12 cellular contexts compared by ENCODE assay signal in the genomic region with DNA sequence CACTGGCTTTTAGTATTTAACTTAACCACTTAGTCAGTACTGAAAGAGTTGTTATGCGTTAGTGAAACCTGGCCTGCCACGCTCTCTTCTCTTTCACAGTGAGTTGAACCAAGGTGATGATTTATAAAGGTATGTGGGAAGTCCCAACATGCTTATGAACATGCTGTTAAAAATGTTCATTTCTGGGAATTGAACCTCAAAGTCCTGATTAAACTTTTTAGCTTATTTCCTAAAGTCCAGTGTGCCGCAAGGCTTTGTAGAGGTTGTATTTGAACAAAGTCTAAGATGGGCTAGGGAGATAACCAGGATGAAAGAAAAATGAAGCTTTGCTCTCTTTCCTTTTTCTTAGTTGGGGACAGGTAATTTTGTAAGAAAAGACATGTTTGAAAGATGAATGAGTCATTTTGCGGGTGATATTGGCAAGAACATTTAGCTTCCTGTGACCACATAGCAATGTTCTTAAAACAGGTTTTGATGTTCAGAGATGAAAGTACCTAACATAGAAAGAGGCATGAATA.
DNase-seq lines count a peak whose midpoint lies in the region; ATAC-seq, FAIRE-seq and TF ChIP-seq lines count a peak whose summit lies in the region.
"Had no signal": no experiment of that assay in that cellular context is flagged by ENCODE, and none has a peak within 500 bp of the region (broad histone marks: within the 10 kb centered on the region; RNA-seq: fewer than 3 reads in every experiment).

No MANE protein-coding gene starts in this region.

- BruUV-seq in MCF 10A (replicated peaks; lab: Mats Ljungman, UMichigan) = no TSS peak

- no peaks in the 10 kb centered on the region for H3K4me1 ChIP-seq in breast epithelium

- TF ChIP-seq CTCF in MCF 10A (IDR thresholded peaks at IDR 0.05; ENCODE audit: unreplicated experiment) (no peak), breast epithelium (IDR thresholded peaks at IDR 0.05) (no peak), GM13976 (IDR thresholded peaks at IDR 0.05; ENCODE audit: borderline replicate concordance, control extremely low read depth, extremely low read depth, insufficient read depth, missing control alignments) (no peak)

- TF ChIP-seq POLR2A in breast epithelium (IDR thresholded peaks at IDR 0.05) = no peak

- CTCF ChIA-PET in MCF 10A (lab: Yijun Ruan, JAX) = interaction anchor here (0.6 to 1.0 kb wide), 3 partner anchors 137 to 712 kb away, joined by 3 read pairs; no protein-coding TSS in a partner anchor

- in situ Hi-C loops in GM13976 (cut with MboI; ENCODE audit: low sequenced_read_pairs, unreplicated experiment) = no loop called here

- no peaks in the 10 kb centered on the region for H3K36me3 ChIP-seq in breast epithelium

- H3K27me3 ChIP-seq in breast epithelium = no peaks in the 10 kb centered on the region

- peaks cover 15% of the 10 kb centered on the region for H3K4me1 Mint-ChIP-seq in MCF 10A (ENCODE audit: insufficient read depth, unreplicated experiment)
- no peaks in the 10 kb centered on the region for H3K4me1 Mint-ChIP-seq in T-helper 17 cell

- H3K9me3 Mint-ChIP-seq in MCF 10A (ENCODE audit: unreplicated experiment) = no peaks in the 10 kb centered on the region
- H3K9me3 Mint-ChIP-seq: naive thymus-derived CD8-positive, alpha-beta T cell had no signal

- intact Hi-C loops in MCF 10A (cut with micrococcal nuclease) (no loop called here), breast epithelium (cut with DNase I; ENCODE audit: low total_unique reads) (no loop called here)

- H3K27me3 Mint-ChIP-seq in MCF 10A (ENCODE audit: insufficient read depth, unreplicated experiment) (no peaks in the 10 kb centered on the region), T-helper 17 cell (peaks cover 2% of the 10 kb centered on the region)

- H3K9me3 ChIP-seq in breast epithelium = no peaks in the 10 kb centered on the region
- H3K9me3 ChIP-seq in T-helper 17 cell (ENCODE audit: control insufficient read depth, low read length, poor library complexity, severe bottlenecking) = no peaks in the 10 kb centered on the region

- ATAC-seq in HG02884 (IDR thresholded peaks at IDR 0.05; ENCODE audit: unreplicated experiment) (peak; percentile 91), T-helper 17 cell (peak; percentile 25)
- ATAC-seq: Panc1 had no signal

- no peak overlapping the region for H3K4me3 ChIP-seq in breast epithelium

- no peak overlapping the region for H3K4me3 Mint-ChIP-seq in MCF 10A (ENCODE audit: unreplicated experiment)
- no peak overlapping the region for H3K4me3 Mint-ChIP-seq in T-helper 17 cell
- H3K4me3 Mint-ChIP-seq: naive thymus-derived CD8-positive, alpha-beta T cell had no signal

- POLR2A ChIA-PET in MCF 10A (lab: Yijun Ruan, JAX) = interaction anchor here (0.7 to 1.1 kb wide), 2 partner anchors 8 to 16 kb away, joined by 3 read pairs; no protein-coding TSS in a partner anchor

- FAIRE-seq in urothelium cell line (lab: Jason Lieb, UNC) = no peak

- DNase-seq in MCF 10A (ENCODE audit: unreplicated experiment) (peak; percentile 61), breast epithelium (ENCODE audit: low spot score in 2 of 2) (no peak), T-helper 17 cell (no peak), urothelium cell line (ENCODE audit: low spot score) (peak; percentile 7), DMS153 (lab: John Stamatoyannopoulos, UW) (no peak), GM13976 (ENCODE audit: low spot score) (no peak), COR-L47 (lab: John Stamatoyannopoulos, UW) (no peak)
- DNase-seq: activated effector memory CD4-positive, alpha-beta T cell treated with anti-CD3 and anti-CD28 coated beads, Interleukin-2, amount 50 U/mL, for 16 hours; AML-193 had no signal

- H3K27ac Mint-ChIP-seq in MCF 10A (ENCODE audit: low read depth, unreplicated experiment) (peak overlapping the region; percentile 85), T-helper 17 cell (no peak overlapping the region)

- no peaks in the 10 kb centered on the region for H3K36me3 Mint-ChIP-seq in MCF 10A (ENCODE audit: insufficient read depth, unreplicated experiment)
- no peaks in the 10 kb centered on the region for H3K36me3 Mint-ChIP-seq in T-helper 17 cell (ENCODE audit: low read depth)
- H3K36me3 Mint-ChIP-seq: naive thymus-derived CD8-positive, alpha-beta T cell had no signal

- no peak overlapping the region for H3K27ac ChIP-seq in breast epithelium

Comparison
In these comparisons a context has a peak if more than half of its experiments do, and no peak if none do; other contexts are left out.
1. DNase-seq: peak in MCF 10A (single experiment) and urothelium cell line (single experiment); none in breast epithelium (0 of 2), T-helper 17 cell (0 of 3), DMS153 (single experiment), GM13976 (single experiment) and COR-L47 (single experiment).